In the genomic region with DNA sequence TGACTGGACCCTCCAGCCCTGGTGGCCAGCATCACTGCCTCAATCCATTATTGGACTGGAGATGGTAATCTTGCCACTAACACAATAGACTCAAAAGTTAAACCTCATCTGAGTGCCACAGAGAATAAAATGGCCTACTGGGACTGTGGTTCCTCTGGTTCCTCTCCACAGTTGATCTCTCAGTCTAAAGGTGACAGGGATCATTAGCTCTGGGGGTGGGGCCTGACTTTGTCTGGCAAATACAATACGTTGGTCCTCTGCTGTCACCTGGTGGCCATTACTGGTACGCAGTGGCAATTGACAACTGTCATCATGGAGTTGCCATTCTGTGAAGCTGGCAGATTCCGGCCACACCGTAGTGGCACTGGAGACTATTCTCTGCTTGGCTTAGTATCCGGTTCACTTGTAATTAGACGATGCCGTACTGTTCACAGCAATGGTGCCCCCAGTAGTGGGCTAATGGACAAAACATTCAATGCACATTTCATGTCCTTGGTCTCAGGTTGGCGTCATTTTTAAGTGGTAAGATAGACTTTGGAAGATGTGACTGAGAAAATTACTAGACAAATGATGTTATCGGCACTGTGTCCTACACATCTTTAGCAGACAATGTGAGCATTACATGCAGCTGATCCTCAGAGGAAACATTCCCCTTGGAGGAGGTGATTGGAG, we compare ENCODE assay signal across 9 cellular contexts. TPM values are rescaled to one million over a fixed set of nuclear protein-coding genes. Genes with fewer than 3 reads are reported as not detected.
DNase-seq lines count a peak whose midpoint lies in the region; ATAC-seq and TF ChIP-seq lines count a peak whose summit lies in the region.
"Had no signal": no experiment of that assay in that cellular context is flagged by ENCODE, and none has a peak within 500 bp of the region (broad histone marks: within the 10 kb centered on the region; RNA-seq: fewer than 3 reads in every experiment).

No MANE protein-coding gene starts in this region.

- H3K36me3 Mint-ChIP-seq in CD4-positive, alpha-beta T cell (ENCODE audit: low read depth) = no peaks in the 10 kb centered on the region

- intact Hi-C loops in CD4-positive, alpha-beta T cell (cut with DNase I, micrococcal nuclease) = loop anchor here (1.0 to 5.0 kb wide), 6 partner anchors 74 to 724 kb away; no protein-coding TSS in a partner anchor

- H3K27ac ChIP-seq in CD4-positive, alpha-beta T cell (ENCODE audit: low read depth, low read length) = no peak overlapping the region

- no peaks in the 10 kb centered on the region for H3K27me3 ChIP-seq in CD4-positive, alpha-beta T cell (ENCODE audit: control insufficient read depth, insufficient read depth, low read length)

- H3K9me3 ChIP-seq in CD4-positive, alpha-beta T cell (ENCODE audit: control insufficient read depth, low read length) = no peaks in the 10 kb centered on the region

- H3K4me1 Mint-ChIP-seq in CD4-positive, alpha-beta T cell (ENCODE audit: low read depth) = no peaks in the 10 kb centered on the region

- POLR2A ChIA-PET in CD4-positive, alpha-beta T cell (lab: Charles Lee) = interaction anchor here (0.6 to 0.7 kb wide), 2 partner anchors 123 to 137 kb away, joined by 3 to 5 read pairs; no protein-coding TSS in a partner anchor

- CTCF ChIA-PET in CD4-positive, alpha-beta T cell (lab: Charles Lee) = interaction anchor here (0.7 to 1.4 kb wide), 6 partner anchors 67 to 199 kb away, joined by 3 to 15 read pairs (median 4); no protein-coding TSS in a partner anchor

- TF ChIP-seq CTCF in CD4-positive, alpha-beta T cell (IDR thresholded peaks at IDR 0.05) = peak; percentile 78

- H3K9me3 Mint-ChIP-seq in CD4-positive, alpha-beta T cell = no peaks in the 10 kb centered on the region
- H3K9me3 Mint-ChIP-seq: T-helper 1 cell treated with Interleukin-12 subunit alpha and Interleukin-12 subunit beta and Interleukin-4 antibody, amounts not matched to agents 30 μg/mL and 1 μg/mL, for 36 hours had no signal

- H3K27ac Mint-ChIP-seq in CD4-positive, alpha-beta T cell = no peak overlapping the region
- H3K27ac Mint-ChIP-seq: T-helper 1 cell treated with Interleukin-12 subunit alpha and Interleukin-12 subunit beta and Interleukin-4 antibody, amounts not matched to agents 30 μg/mL and 1 μg/mL, for 36 hours had no signal

- ATAC-seq in CD4-positive, alpha-beta T cell (ENCODE audit: poor library complexity) = peak; percentile 96
- ATAC-seq in GM19397 (IDR thresholded peaks at IDR 0.05; ENCODE audit: unreplicated experiment) (peak; percentile 87), HG03457 (IDR thresholded peaks at IDR 0.05; ENCODE audit: unreplicated experiment) (peak; percentile 88)

- no peaks in the 10 kb centered on the region for H3K27me3 Mint-ChIP-seq in CD4-positive, alpha-beta T cell

- peak; percentile 51 to 76 (median 64) for DNase-seq in CD4-positive, alpha-beta T cell
- peak; percentile 15 for DNase-seq in NCI-H526 treated with DMSO at 0.1 percent for 48 hours (lab: John Stamatoyannopoulos, UW)
- peak; percentile 72 to 73 for DNase-seq in activated CD4-positive, alpha-beta T cell treated with anti-CD3 and anti-CD28 coated beads, Interleukin-2, amount 50 U/mL, for 4 hours
- DNase-seq in ecto neural progenitor cell (ENCODE audit: low spot score) = peak; percentile 84
- peak; percentile 67 for DNase-seq in medulla oblongata (ENCODE audit: extremely low spot score)
- peak; percentile 35 to 57 for DNase-seq in stimulated activated CD8-positive, alpha-beta memory T cell treated with anti-CD3 and anti-CD28 coated beads, Interleukin-2, amount 100 ng/mL, for 1 hour (ENCODE audit: low read depth in 2 of 2)

- no peak overlapping the region for H3K4me3 Mint-ChIP-seq in CD4-positive, alpha-beta T cell
- H3K4me3 Mint-ChIP-seq: T-helper 1 cell treated with Interleukin-12 subunit alpha and Interleukin-12 subunit beta and Interleukin-4 antibody, amounts not matched to agents 30 μg/mL and 1 μg/mL, for 36 hours had no signal

RNA-seq across cellular contexts. Expression of a gene that starts 6.7 kb away (rescaled TPM):
- total RNA-seq in CD4-positive, alpha-beta T cell = 1 to 10 TPM; 1.3 to 1.7 TPM

RNA-seq across cellular contexts. Expression of a gene that starts 17.8 kb away (rescaled TPM):
- not detected for total RNA-seq in CD4-positive, alpha-beta T cell

Comparison
In these comparisons a context has a peak if more than half of its experiments do, and no peak if none do; other contexts are left out.
1. DNase-seq: peak in every context shown above with its lines; median percentile 84 in ecto neural progenitor cell; 72 in activated CD4-positive, alpha-beta T cell treated with anti-CD3 and anti-CD28 coated beads, Interleukin-2, amount 50 U/mL, for 4 hours; 67 in medulla oblongata; 64 in CD4-positive, alpha-beta T cell; 46 in stimulated activated CD8-positive, alpha-beta memory T cell treated with anti-CD3 and anti-CD28 coated beads, Interleukin-2, amount 100 ng/mL, for 1 hour; 15 in NCI-H526 treated with DMSO at 0.1 percent for 48 hours.